ENCODE assay signal across 22 cellular contexts in genomic region chr5:131509811-131510210, GRCh38.
"Had no signal": no experiment of that assay in that cellular context is flagged by ENCODE, and none has a peak within 500 bp of the region (broad histone marks: within the 10 kb centered on the region; RNA-seq: fewer than 3 reads in every experiment).

No MANE protein-coding gene starts in this region.

- H3K9me3 Mint-ChIP-seq: activated naive CD4-positive, alpha-beta T cell treated with anti-CD3 and anti-CD28 coated beads, Interleukin-2, amount 50 U/mL, for 72 hours; activated T-cell treated with anti-CD3 and anti-CD28 coated beads, Interleukin-2, amount 50 U/mL, for 24 hours; activated T-helper 17 cell treated with anti-CD3 and anti-CD28 coated beads, Interleukin-2, amount 50 U/mL, for 72 hours; brain; naive thymus-derived CD8-positive, alpha-beta T cell; T-helper 2 cell treated with Interferon-gamma antibody and Interleukin-4, amounts not matched to agents 5 μg/mL and 100 μg/mL, for 36 hours had no signal

- H3K27ac ChIP-seq: epithelial cell of prostate, gastroesophageal sphincter, ovary, prostate gland, thyroid gland had no signal

- DNase-seq: activated CD4-positive, alpha-beta T cell treated with anti-CD3 and anti-CD28 coated beads for 1 hour; activated CD4-positive, alpha-beta T cell treated with anti-CD3 and anti-CD28 coated beads, Interleukin-2, amount 50 U/mL, for 4 hours; activated CD8-positive, alpha-beta memory T cell treated with anti-CD3 and anti-CD28 coated beads for 24 hours; activated CD8-positive, alpha-beta memory T cell treated with anti-CD3 and anti-CD28 coated beads, Interleukin-2, amount 50 U/mL, for 4 hours; activated T-cell treated with anti-CD3 and anti-CD28 coated beads, Interleukin-2, amount 50 U/mL, for 24 hours; aorta; head of caudate nucleus; islet precursor cell; left cardiac atrium; naive thymus-derived CD8-positive, alpha-beta T cell; ovary; stimulated activated CD4-positive, alpha-beta T cell treated with anti-CD3 and anti-CD28 coated beads, Interleukin-4, amount 100 ng/mL, for 24 hours; stimulated activated naive CD8-positive, alpha-beta T cell treated with anti-CD3 and anti-CD28 coated beads, Interleukin-15, Interleukin-2, amounts not matched to agents 100 U/mL and 50 U/mL, for 24 hours; substantia nigra; thyroid gland had no signal

- ATAC-seq: activated naive CD4-positive, alpha-beta T cell treated with anti-CD3 and anti-CD28 coated beads, Interleukin-2, amount 50 U/mL, for 72 hours; activated T-helper 17 cell treated with anti-CD3 and anti-CD28 coated beads, Interleukin-2, amount 50 U/mL, for 72 hours; gastroesophageal sphincter; left cardiac atrium; naive thymus-derived CD8-positive, alpha-beta T cell; stimulated activated naive CD8-positive, alpha-beta T cell treated with anti-CD3 and anti-CD28 coated beads, Interleukin-15, Interleukin-2, amounts not matched to agents 100 U/mL and 50 U/mL, for 24 hours had no signal

- H3K4me1 ChIP-seq: gastroesophageal sphincter, prostate gland, thyroid gland had no signal

- H3K4me3 ChIP-seq: gastroesophageal sphincter, ovary, prostate gland, thyroid gland had no signal

- H3K27ac Mint-ChIP-seq: activated naive CD4-positive, alpha-beta T cell treated with anti-CD3 and anti-CD28 coated beads, Interleukin-2, amount 50 U/mL, for 72 hours; activated T-cell treated with anti-CD3 and anti-CD28 coated beads, Interleukin-2, amount 50 U/mL, for 24 hours; activated T-helper 17 cell treated with anti-CD3 and anti-CD28 coated beads, Interleukin-2, amount 50 U/mL, for 72 hours; brain; T-helper 2 cell treated with Interferon-gamma antibody and Interleukin-4, amounts not matched to agents 5 μg/mL and 100 μg/mL, for 36 hours had no signal

- H3K36me3 ChIP-seq: ovary, prostate gland, thyroid gland had no signal

- H3K27me3 ChIP-seq: gastroesophageal sphincter, ovary, thyroid gland had no signal

- H3K4me3 Mint-ChIP-seq: activated T-cell treated with anti-CD3 and anti-CD28 coated beads, Interleukin-2, amount 50 U/mL, for 24 hours; activated T-helper 17 cell treated with anti-CD3 and anti-CD28 coated beads, Interleukin-2, amount 50 U/mL, for 72 hours; brain; T-helper 2 cell treated with Interferon-gamma antibody and Interleukin-4, amounts not matched to agents 5 μg/mL and 100 μg/mL, for 36 hours had no signal

- H3K9me3 ChIP-seq: gastroesophageal sphincter, ovary, prostate gland, thyroid gland had no signal

- H3K27me3 Mint-ChIP-seq: activated T-cell treated with anti-CD3 and anti-CD28 coated beads, Interleukin-2, amount 50 U/mL, for 24 hours; activated T-helper 17 cell treated with anti-CD3 and anti-CD28 coated beads, Interleukin-2, amount 50 U/mL, for 72 hours; brain; naive thymus-derived CD8-positive, alpha-beta T cell had no signal
